1 cellular context compared by ENCODE assay signal in genomic region chr22:19810381-19811141, GRCh38.
TF ChIP-seq lines count a peak whose summit lies in the region.

No MANE protein-coding gene starts in this region.

TF ChIP-seq in SK-N-SH, 30 proteins besides CTCF, POLR2A, EP300 and RAD21:
- TF ChIP-seq PBX3 (IDR thresholded peaks at IDR 0.05) (no peak), NFIC (IDR thresholded peaks at IDR 0.05; ENCODE audit: borderline replicate concordance) (no peak), RCOR1 (IDR thresholded peaks at IDR 0.05; ENCODE audit: low read length) (no peak), ELF1 (IDR thresholded peaks at IDR 0.05) (no peak)
- TF ChIP-seq, protein P1, sequence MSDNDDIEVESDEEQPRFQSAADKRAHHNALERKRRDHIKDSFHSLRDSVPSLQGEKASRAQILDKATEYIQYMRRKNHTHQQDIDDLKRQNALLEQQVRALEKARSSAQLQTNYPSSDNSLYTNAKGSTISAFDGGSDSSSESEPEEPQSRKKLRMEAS (IDR thresholded peaks at IDR 0.05; ENCODE audit: low read depth), result no peak
